28 cellular contexts compared by ENCODE assay signal in the genomic region with DNA sequence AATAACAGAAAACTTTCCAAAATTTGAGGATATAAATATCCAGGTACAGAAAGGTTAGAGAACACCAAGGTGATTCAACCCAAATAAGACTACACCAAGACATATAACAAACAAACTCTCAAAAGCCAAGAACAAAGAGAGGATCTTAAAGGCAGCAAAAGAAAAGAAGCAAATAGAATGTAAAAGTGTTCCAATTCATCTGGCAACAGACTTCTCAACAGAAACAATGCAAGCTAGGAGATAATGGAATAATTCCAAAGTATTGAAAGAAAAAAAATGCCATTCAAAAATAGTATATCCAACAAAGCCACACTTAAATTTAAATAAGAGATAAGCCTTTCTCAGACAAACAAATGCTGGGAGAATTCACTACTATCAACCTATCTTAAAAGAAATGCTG.
"Had no signal": no experiment of that assay in that cellular context is flagged by ENCODE, and none has a peak within 500 bp of the region (broad histone marks: within the 10 kb centered on the region; RNA-seq: fewer than 3 reads in every experiment).

No MANE protein-coding gene starts in this region.

- H3K4me3 Mint-ChIP-seq: dendritic cell treated with granulocyte-macrophage colony-stimulating factor and Interleukin-4, amounts not matched to agents 40 ng/mL and 50 ng/mL, for 4 days; effector memory CD8-positive, alpha-beta T cell; endodermal cell had no signal

- H3K27ac ChIP-seq: colonic mucosa, coronary artery, dorsolateral prefrontal cortex, epithelial cell of prostate, esophagus muscularis mucosa, esophagus squamous epithelium, foreskin keratinocyte, gastrocnemius medialis, gastroesophageal sphincter, heart left ventricle, heart right ventricle had no signal

- H3K4me3 ChIP-seq: colonic mucosa, coronary artery, dorsolateral prefrontal cortex, esophagus muscularis mucosa, esophagus squamous epithelium, gastrocnemius medialis, gastroesophageal sphincter, heart left ventricle, heart right ventricle had no signal

- H3K27ac Mint-ChIP-seq: dendritic cell treated with granulocyte-macrophage colony-stimulating factor and Interleukin-4, amounts not matched to agents 40 ng/mL and 50 ng/mL, for 4 days; effector memory CD8-positive, alpha-beta T cell; endodermal cell had no signal

- H3K4me1 ChIP-seq: colonic mucosa, esophagus muscularis mucosa, esophagus squamous epithelium, foreskin keratinocyte, gastrocnemius medialis, gastroesophageal sphincter, heart left ventricle, heart right ventricle had no signal

- H3K27me3 ChIP-seq: colonic mucosa, dorsolateral prefrontal cortex, esophagus muscularis mucosa, esophagus squamous epithelium, foreskin keratinocyte, gastrocnemius medialis, gastroesophageal sphincter, heart left ventricle had no signal

- H3K36me3 ChIP-seq: colonic mucosa, esophagus muscularis mucosa, esophagus squamous epithelium, gastrocnemius medialis, gastroesophageal sphincter, heart left ventricle, heart right ventricle had no signal

- DNase-seq: colonic mucosa; cortex of kidney; dermis blood vessel endothelial cell; dorsolateral prefrontal cortex; effector CD4-positive, alpha-beta T cell; effector CD8-positive, alpha-beta T cell; effector memory CD4-positive, alpha-beta T cell; effector memory CD8-positive, alpha-beta T cell; endodermal cell; erythroblast; esophagus squamous epithelium; foreskin fibroblast; foreskin keratinocyte; foreskin melanocyte; gastrocnemius medialis; glutamatergic neuron; head of caudate nucleus; heart left ventricle; heart right ventricle had no signal

- ATAC-seq: effector memory CD8-positive, alpha-beta T cell; esophagus mucosa; foreskin keratinocyte; gastrocnemius medialis; gastroesophageal sphincter; heart left ventricle; heart right ventricle had no signal

- FAIRE-seq: colon, endometrium, endothelial cell of umbilical vein had no signal

- H3K27me3 Mint-ChIP-seq: dendritic cell treated with granulocyte-macrophage colony-stimulating factor and Interleukin-4, amounts not matched to agents 40 ng/mL and 50 ng/mL, for 4 days; effector memory CD8-positive, alpha-beta T cell had no signal

- H3K9me3 ChIP-seq: colonic mucosa, gastrocnemius medialis had no signal

- H3K4me1 Mint-ChIP-seq: endodermal cell had no signal
